Comparison of ENCODE assay signal across 8 cellular contexts in the genomic region with DNA sequence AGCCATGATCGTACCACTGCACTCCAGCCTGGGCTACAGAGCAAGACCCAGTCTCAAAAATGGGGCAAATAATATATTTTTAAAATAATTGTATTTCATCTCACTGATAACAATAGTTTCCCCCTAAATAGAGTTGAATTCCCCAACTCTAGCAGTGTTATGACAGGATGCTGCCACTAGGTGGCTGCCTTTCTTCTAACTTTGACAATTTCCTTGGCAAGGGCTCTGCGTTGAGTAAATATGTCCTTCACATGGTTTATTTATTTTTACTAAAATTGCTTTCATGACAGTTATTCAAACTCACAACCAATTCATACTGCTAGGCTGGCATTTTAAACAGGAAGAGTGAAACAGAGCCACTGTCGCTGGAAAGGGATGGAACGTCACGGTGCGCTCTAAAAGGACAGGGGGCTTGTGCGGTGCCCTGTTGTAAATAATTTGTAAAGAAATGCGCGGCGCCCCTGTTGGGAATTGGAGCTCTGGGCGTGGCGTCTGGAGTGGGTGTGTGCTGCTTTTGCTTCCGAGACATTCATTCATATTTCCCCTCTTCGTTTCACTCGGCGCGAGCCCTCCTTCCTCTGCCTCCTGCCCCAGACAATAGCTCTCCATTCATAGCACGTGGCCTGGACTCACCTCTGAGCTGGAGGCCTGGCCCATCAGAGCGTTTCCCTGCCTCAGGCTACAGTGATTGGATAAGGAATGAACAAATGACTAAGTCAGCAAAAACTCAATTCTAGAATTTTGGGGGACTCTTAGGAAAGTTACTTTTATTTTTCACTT. TPM values are rescaled to one million over a fixed set of nuclear protein-coding genes. Genes with fewer than 3 reads are reported as not detected.
DNase-seq lines count a peak whose midpoint lies in the region; ATAC-seq and TF ChIP-seq lines count a peak whose summit lies in the region.

No MANE protein-coding gene starts in this region.

- 0 out of 2 replicates have a peak, but pooled peaks have one; percentile 14 for ATAC-seq in WTC11
- no peak for ATAC-seq in stimulated activated effector memory CD8-positive, alpha-beta T cell treated with anti-CD3 and anti-CD28 coated beads, Interleukin-12 subunit alpha, Interleukin-12 subunit beta, amount 100 ng/mL, for 72 hours
- ATAC-seq in GM18517 (IDR thresholded peaks at IDR 0.05; ENCODE audit: unreplicated experiment), result no peak

- no peak overlapping the region for H2BK120ac ChIP-seq in mesendoderm (ENCODE audit: low read depth, low read length)

- no peaks in the 10 kb centered on the region for H3K79me1 ChIP-seq in mesendoderm (ENCODE audit: low read length)

- H3K4me3 Mint-ChIP-seq in WTC11, result no peak overlapping the region
- no peak overlapping the region for H3K4me3 Mint-ChIP-seq in stimulated activated effector memory CD8-positive, alpha-beta T cell treated with anti-CD3 and anti-CD28 coated beads, Interleukin-12 subunit alpha, Interleukin-12 subunit beta, amount 100 ng/mL, for 72 hours

- no peak overlapping the region for H2AK5ac ChIP-seq in mesendoderm (ENCODE audit: low read length)

- H4K8ac ChIP-seq in mesendoderm (ENCODE audit: low read depth, low read length), result no peak overlapping the region

- no peaks in the 10 kb centered on the region for H3K9me3 Mint-ChIP-seq in WTC11
- no peaks in the 10 kb centered on the region for H3K9me3 Mint-ChIP-seq in stimulated activated effector memory CD8-positive, alpha-beta T cell treated with anti-CD3 and anti-CD28 coated beads, Interleukin-12 subunit alpha, Interleukin-12 subunit beta, amount 100 ng/mL, for 72 hours

- H3K36me3 Mint-ChIP-seq in WTC11, result no peaks in the 10 kb centered on the region
- peaks cover 11% of the 10 kb centered on the region for H3K36me3 Mint-ChIP-seq in stimulated activated effector memory CD8-positive, alpha-beta T cell treated with anti-CD3 and anti-CD28 coated beads, Interleukin-12 subunit alpha, Interleukin-12 subunit beta, amount 100 ng/mL, for 72 hours

- no peak overlapping the region for H3K18ac ChIP-seq in mesendoderm (ENCODE audit: low read length)

- peak; percentile 83 for TF ChIP-seq CTCF in WTC11 (IDR thresholded peaks at IDR 0.05)

- no peak overlapping the region for H4K5ac ChIP-seq in mesendoderm (ENCODE audit: low read length)

- CTCF ChIA-PET in WTC11 (lab: Charles Lee), result interaction anchor here (0.5 to 2.2 kb wide), 8 partner anchors 10 to 1541 kb away, joined by 3 to 25 read pairs (median 5); a partner anchor contains a TSS

- H2BK15ac ChIP-seq in mesendoderm (replicated peaks; ENCODE audit: low read depth), result no peak overlapping the region

- no peaks in the 10 kb centered on the region for H3K79me2 ChIP-seq in mesendoderm (ENCODE audit: control insufficient read depth, insufficient read depth, low read length)

- no peak overlapping the region for H3K4me3 ChIP-seq in mesendoderm (ENCODE audit: low read length)

- WGBS in mesendoderm (ENCODE audit: extremely low coverage, insufficient coverage, low lambda C conversion rate), result no CpG with 5 or more reads among the region's 19 CpGs

- H3K9ac ChIP-seq in mesendoderm (ENCODE audit: low read length), result no peak overlapping the region

- DNase-seq in NOMO-1 treated with DMSO at 0.1 percent for 48 hours (lab: John Stamatoyannopoulos, UW; ENCODE audit: unreplicated experiment), result peak; percentile 42
- DNase-seq in NOMO-1 treated with dmso at 0.1 percent for 144 hours (lab: John Stamatoyannopoulos, UW; ENCODE audit: unreplicated experiment), result no peak
- peak; percentile 45 for DNase-seq in NCI-H1436 (lab: John Stamatoyannopoulos, UW)
- peak; percentile 48 for DNase-seq in WTC11 (ENCODE audit: low spot score)
- DNase-seq in effector CD8-positive, alpha-beta T cell (lab: John Stamatoyannopoulos, UW), result peak; percentile 14
- peak; percentile 45 for DNase-seq in mesendoderm
- DNase-seq in stimulated activated effector memory CD8-positive, alpha-beta T cell treated with anti-CD3 and anti-CD28 coated beads, Interleukin-12 subunit alpha, Interleukin-12 subunit beta, amount 100 ng/mL, for 72 hours (ENCODE audit: low spot score in 2 of 2), result peak; percentile 35 to 73

- no peak overlapping the region for H2BK5ac ChIP-seq in mesendoderm (ENCODE audit: low read length)

- no peak overlapping the region for H3K27ac Mint-ChIP-seq in WTC11
- peak overlapping the region; percentile 32 for H3K27ac Mint-ChIP-seq in stimulated activated effector memory CD8-positive, alpha-beta T cell treated with anti-CD3 and anti-CD28 coated beads, Interleukin-12 subunit alpha, Interleukin-12 subunit beta, amount 100 ng/mL, for 72 hours

- H3K4ac ChIP-seq in mesendoderm (ENCODE audit: low read depth, low read length), result no peak overlapping the region

- H3K27ac ChIP-seq in mesendoderm (ENCODE audit: low read depth, low read length), result no peak overlapping the region

- no peaks in the 10 kb centered on the region for H3K27me3 ChIP-seq in mesendoderm (ENCODE audit: insufficient read depth, low read length, poor library complexity)

- H3K23ac ChIP-seq in mesendoderm (ENCODE audit: low read length), result no peak overlapping the region

- H3K4me2 ChIP-seq in mesendoderm (ENCODE audit: low read length), result no peak overlapping the region

- POLR2A ChIA-PET in WTC11 (lab: Charles Lee), result interaction anchor here (0.6 kb wide), 1 partner anchor 91 kb away, joined by 5 read pairs; no protein-coding TSS in a partner anchor

- H3K27me3 Mint-ChIP-seq in WTC11 (ENCODE audit: low read depth), result peaks cover 8% of the 10 kb centered on the region

- H3K4me1 ChIP-seq in mesendoderm (ENCODE audit: control insufficient read depth, low read depth, low read length), result peaks cover 2% of the 10 kb centered on the region

- H3K56ac ChIP-seq in mesendoderm (ENCODE audit: low read length), result no peak overlapping the region

- H3K36me3 ChIP-seq in mesendoderm (ENCODE audit: control insufficient read depth, insufficient read depth, low read length), result no peaks in the 10 kb centered on the region

- peaks cover 18% of the 10 kb centered on the region for H3K4me1 Mint-ChIP-seq in WTC11
- H3K4me1 Mint-ChIP-seq in stimulated activated effector memory CD8-positive, alpha-beta T cell treated with anti-CD3 and anti-CD28 coated beads, Interleukin-12 subunit alpha, Interleukin-12 subunit beta, amount 100 ng/mL, for 72 hours, result peaks cover 22% of the 10 kb centered on the region

TF ChIP-seq in WTC11, 78 proteins besides CTCF, POLR2A, EP300 and RAD21:
- no peak for TF ChIP-seq ZNF317 (CRISPR knock-in tag; IDR thresholded peaks at IDR 0.05; ENCODE audit: borderline replicate concordance, low read depth)
- TF ChIP-seq ZNF232 (CRISPR knock-in tag; IDR thresholded peaks at IDR 0.05), result no peak
- no peak for TF ChIP-seq EMX1 (CRISPR knock-in tag; IDR thresholded peaks at IDR 0.05)
- no peak for TF ChIP-seq FOXP1 (CRISPR knock-in tag; IDR thresholded peaks at IDR 0.05; ENCODE audit: borderline replicate concordance)
- TF ChIP-seq ZNF416 (CRISPR knock-in tag; IDR thresholded peaks at IDR 0.05), result no peak
- TF ChIP-seq NFYB (CRISPR knock-in tag; conservative IDR thresholded peaks at IDR 0.05; ENCODE audit: low read depth), result no peak
- TF ChIP-seq, protein P1, sequence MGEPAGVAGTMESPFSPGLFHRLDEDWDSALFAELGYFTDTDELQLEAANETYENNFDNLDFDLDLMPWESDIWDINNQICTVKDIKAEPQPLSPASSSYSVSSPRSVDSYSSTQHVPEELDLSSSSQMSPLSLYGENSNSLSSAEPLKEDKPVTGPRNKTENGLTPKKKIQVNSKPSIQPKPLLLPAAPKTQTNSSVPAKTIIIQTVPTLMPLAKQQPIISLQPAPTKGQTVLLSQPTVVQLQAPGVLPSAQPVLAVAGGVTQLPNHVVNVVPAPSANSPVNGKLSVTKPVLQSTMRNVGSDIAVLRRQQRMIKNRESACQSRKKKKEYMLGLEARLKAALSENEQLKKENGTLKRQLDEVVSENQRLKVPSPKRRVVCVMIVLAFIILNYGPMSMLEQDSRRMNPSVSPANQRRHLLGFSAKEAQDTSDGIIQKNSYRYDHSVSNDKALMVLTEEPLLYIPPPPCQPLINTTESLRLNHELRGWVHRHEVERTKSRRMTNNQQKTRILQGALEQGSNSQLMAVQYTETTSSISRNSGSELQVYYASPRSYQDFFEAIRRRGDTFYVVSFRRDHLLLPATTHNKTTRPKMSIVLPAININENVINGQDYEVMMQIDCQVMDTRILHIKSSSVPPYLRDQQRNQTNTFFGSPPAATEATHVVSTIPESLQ (CRISPR knock-in tag; IDR thresholded peaks at IDR 0.05), result no peak

RNA-seq across cellular contexts. Expression of a gene that starts 20.5 kb away (rescaled TPM):
- total RNA-seq in WTC11 (2021), result 37.2 to 40.7 TPM (median 37.5 TPM) in 3 replicates
- 26.4 TPM for polyA plus RNA-seq in mesendoderm (2013, experiment 1 of 2)
- 26.5 TPM for polyA plus RNA-seq in mesendoderm (2013, experiment 2 of 2)
